1 cellular context compared by ENCODE assay signal in the genomic region with DNA sequence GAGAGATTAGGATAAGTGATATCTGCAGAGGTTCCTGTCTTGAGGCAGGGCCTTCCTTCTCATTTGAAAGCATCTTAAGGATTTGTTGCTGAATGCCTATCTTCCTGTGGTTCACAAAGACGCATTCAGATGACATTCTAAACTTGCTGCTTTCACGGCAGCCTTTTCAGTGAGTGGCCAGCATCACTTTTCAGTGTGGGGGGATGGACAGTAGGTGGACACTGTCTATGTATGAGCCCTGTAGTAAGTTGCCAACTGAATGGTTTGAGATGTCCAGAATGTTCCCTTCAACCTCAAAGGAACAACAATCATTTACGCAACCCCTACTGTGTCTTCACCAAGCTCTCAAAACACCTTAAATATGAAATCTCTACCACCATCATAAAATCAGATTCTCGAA.
TF ChIP-seq lines count a peak whose summit lies in the region.

No MANE protein-coding gene starts in this region.

TF ChIP-seq in HEK293, 187 proteins besides CTCF, POLR2A, EP300 and RAD21 (continued from another document):
- TF ChIP-seq ZNF645 (tag by site-specific recombination; IDR thresholded peaks at IDR 0.05) (no peak), ZNF549 (tag by site-specific recombination; IDR thresholded peaks at IDR 0.05) (peak; percentile 69), ZNF169 (tag by site-specific recombination; IDR thresholded peaks at IDR 0.05) (no peak), ZNF423 (tag by site-specific recombination; IDR thresholded peaks at IDR 0.05) (no peak)
- TF ChIP-seq, protein P1, sequence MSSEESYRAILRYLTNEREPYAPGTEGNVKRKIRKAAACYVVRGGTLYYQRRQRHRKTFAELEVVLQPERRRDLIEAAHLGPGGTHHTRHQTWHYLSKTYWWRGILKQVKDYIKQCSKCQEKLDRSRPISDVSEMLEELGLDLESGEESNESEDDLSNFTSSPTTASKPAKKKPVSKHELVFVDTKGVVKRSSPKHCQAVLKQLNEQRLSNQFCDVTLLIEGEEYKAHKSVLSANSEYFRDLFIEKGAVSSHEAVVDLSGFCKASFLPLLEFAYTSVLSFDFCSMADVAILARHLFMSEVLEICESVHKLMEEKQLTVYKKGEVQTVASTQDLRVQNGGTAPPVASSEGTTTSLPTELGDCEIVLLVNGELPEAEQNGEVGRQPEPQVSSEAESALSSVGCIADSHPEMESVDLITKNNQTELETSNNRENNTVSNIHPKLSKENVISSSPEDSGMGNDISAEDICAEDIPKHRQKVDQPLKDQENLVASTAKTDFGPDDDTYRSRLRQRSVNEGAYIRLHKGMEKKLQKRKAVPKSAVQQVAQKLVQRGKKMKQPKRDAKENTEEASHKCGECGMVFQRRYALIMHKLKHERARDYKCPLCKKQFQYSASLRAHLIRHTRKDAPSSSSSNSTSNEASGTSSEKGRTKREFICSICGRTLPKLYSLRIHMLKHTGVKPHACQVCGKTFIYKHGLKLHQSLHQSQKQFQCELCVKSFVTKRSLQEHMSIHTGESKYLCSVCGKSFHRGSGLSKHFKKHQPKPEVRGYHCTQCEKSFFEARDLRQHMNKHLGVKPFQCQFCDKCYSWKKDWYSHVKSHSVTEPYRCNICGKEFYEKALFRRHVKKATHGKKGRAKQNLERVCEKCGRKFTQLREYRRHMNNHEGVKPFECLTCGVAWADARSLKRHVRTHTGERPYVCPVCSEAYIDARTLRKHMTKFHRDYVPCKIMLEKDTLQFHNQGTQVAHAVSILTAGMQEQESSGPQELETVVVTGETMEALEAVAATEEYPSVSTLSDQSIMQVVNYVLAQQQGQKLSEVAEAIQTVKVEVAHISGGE (tag by site-specific recombination; conservative IDR thresholded peaks at IDR 0.05; ENCODE audit: low read depth): no peak
